Comparison of ENCODE assay signal across 12 cellular contexts in genomic region chr15:29942144-29942543, GRCh38.
DNase-seq lines count a peak whose midpoint lies in the region; ATAC-seq, FAIRE-seq and TF ChIP-seq lines count a peak whose summit lies in the region.
"Had no signal": no experiment of that assay in that cellular context is flagged by ENCODE, and none has a peak within 500 bp of the region (broad histone marks: within the 10 kb centered on the region; RNA-seq: fewer than 3 reads in every experiment).

No MANE protein-coding gene starts in this region.

- no peaks in the 10 kb centered on the region for H3K9me1 ChIP-seq in endothelial cell of umbilical vein (replicated peaks; ENCODE audit: control insufficient read depth, extremely low read depth, insufficient read depth, low read length)

- no peaks in the 10 kb centered on the region for H3K9me3 Mint-ChIP-seq in neural crest cell

- H3K27me3 Mint-ChIP-seq in neural crest cell (ENCODE audit: low read depth): no peaks in the 10 kb centered on the region

- ATAC-seq in body of pancreas: no peak

- H3K4me3 ChIP-seq in NB4 (ENCODE audit: low read depth, low read length) (no peak overlapping the region), endothelial cell of umbilical vein (replicated peaks in 1 of 3; ENCODE audit: insufficient read depth in 1 of 3, low read depth in 1 of 3, low read length in 3 of 3) (no peak overlapping the region), body of pancreas (no peak overlapping the region)
- H3K4me3 ChIP-seq: breast epithelium had no signal

- H3K27me3 ChIP-seq in endothelial cell of umbilical vein (ENCODE audit: control insufficient read depth in 2 of 2, insufficient read depth in 2 of 2, low read length in 2 of 2) (no peaks in the 10 kb centered on the region), body of pancreas (no peaks in the 10 kb centered on the region)
- H3K27me3 ChIP-seq: breast epithelium had no signal

- WGBS in body of pancreas, 2 donors: 49 to 55% methylated on average over 3 of the region's 3 CpGs

- H2AFZ ChIP-seq in endothelial cell of umbilical vein (ENCODE audit: low read depth, low read length): no peak overlapping the region

- FAIRE-seq in endothelial cell of umbilical vein (lab: Jason Lieb, UNC): peak; percentile 59
- FAIRE-seq: HTR-8/SVneo had no signal

- H3K36me3 Mint-ChIP-seq in neural crest cell (ENCODE audit: low read depth): no peaks in the 10 kb centered on the region

- intact Hi-C loops in endothelial cell of umbilical vein (cut with micrococcal nuclease) (no loop called here), body of pancreas (cut with DNase I) (no loop called here)

- no peaks in the 10 kb centered on the region for H3K4me1 Mint-ChIP-seq in neural crest cell

- peaks cover 10% of the 10 kb centered on the region for H3K4me1 ChIP-seq in endothelial cell of umbilical vein (ENCODE audit: control insufficient read depth, extremely low read depth, insufficient read depth, low read length)
- H3K4me1 ChIP-seq in body of pancreas: no peaks in the 10 kb centered on the region
- H3K4me1 ChIP-seq: breast epithelium had no signal

- no peak for TF ChIP-seq POLR2A in NB4 (IDR thresholded peaks at IDR 0.05; ENCODE audit: extremely low read depth, insufficient read length)
- TF ChIP-seq POLR2A in endothelial cell of umbilical vein (IDR thresholded peaks at IDR 0.05; ENCODE audit: low read depth, low read length): no peak
- no peak for TF ChIP-seq POLR2A in body of pancreas (IDR thresholded peaks at IDR 0.05)

- CTCF ChIA-PET in endothelial cell of umbilical vein (lab: Charles Lee): interaction anchor here (0.7 to 3.0 kb wide), 7 partner anchors 9 to 194 kb away, joined by 3 to 17 read pairs (median 3); no protein-coding TSS in a partner anchor

- H3K79me2 ChIP-seq in endothelial cell of umbilical vein (ENCODE audit: control insufficient read depth, insufficient read depth, low read length): no peaks in the 10 kb centered on the region

- no peak overlapping the region for H3K9ac ChIP-seq in endothelial cell of umbilical vein (replicated peaks; ENCODE audit: extremely low read depth, insufficient read depth, low read length)

- BruUV-seq in endothelial cell of umbilical vein (replicated peaks; lab: Mats Ljungman, UMichigan): no TSS peak

- H3K36me3 ChIP-seq in endothelial cell of umbilical vein (ENCODE audit: control insufficient read depth in 2 of 2, extremely low read depth in 1 of 2, insufficient read depth in 2 of 2, low read length in 2 of 2) (no peaks in the 10 kb centered on the region), body of pancreas (replicated peaks in 1 of 2; ENCODE audit: insufficient read depth in 1 of 2, low read depth in 2 of 2) (no peaks in the 10 kb centered on the region)
- H3K36me3 ChIP-seq: breast epithelium had no signal

- POLR2A ChIA-PET in endothelial cell of umbilical vein (lab: Charles Lee): no interaction called here

- H3K27ac Mint-ChIP-seq in neural crest cell (ENCODE audit: unreplicated experiment): no peak overlapping the region

- dilution Hi-C loops in endothelial cell of umbilical vein (cut with MboI; ENCODE audit: extremely low pct_ligation_motif_present, low sequenced_read_pairs): no loop called here

- no peak overlapping the region for H3K4me3 Mint-ChIP-seq in neural crest cell

- H3K27ac ChIP-seq in endothelial cell of umbilical vein (ENCODE audit: insufficient read depth, low read depth, low read length) (no peak overlapping the region), body of pancreas (no peak overlapping the region)
- H3K27ac ChIP-seq: breast epithelium had no signal

- H3K4me2 ChIP-seq in endothelial cell of umbilical vein (ENCODE audit: insufficient read depth, low read length): no peak overlapping the region

- no peaks in the 10 kb centered on the region for H4K20me1 ChIP-seq in endothelial cell of umbilical vein (replicated peaks; ENCODE audit: control insufficient read depth, extremely low read depth, insufficient read depth, low read length)

- peak; percentile 71 for DNase-seq in Ammon's horn (ENCODE audit: low spot score)
- peak; percentile 4 for DNase-seq in NB4 (ENCODE audit: low read depth)
- DNase-seq in endothelial cell of umbilical vein (ENCODE audit: low read depth, low spot score): no peak
- no peak for DNase-seq in neural crest cell (ENCODE audit: low read depth, low spot score)
- DNase-seq in body of pancreas: no peak
- DNase-seq in UCSD-AML1 (lab: John Stamatoyannopoulos, UW; ENCODE audit: unreplicated experiment): no peak
- DNase-seq in activated CD4-positive, CD25-positive, alpha-beta regulatory T cell treated with anti-CD3 and anti-CD28 coated beads, Interleukin-2, amount 50 U/mL, for 72 hours: no peak
- no peak for DNase-seq in GM19240 (ENCODE audit: insufficient read length, low spot score)
- DNase-seq: NCI-H2227 treated with DMSO at 0.1 percent for 48 hours, T-helper 1 cell had no signal

- TF ChIP-seq CTCF in NB4 (IDR thresholded peaks at IDR 0.05; ENCODE audit: low read depth, low read length) (no peak), endothelial cell of umbilical vein (IDR thresholded peaks at IDR 0.05; ENCODE audit: extremely low read depth in 1 of 2, insufficient read depth in 1 of 2, low read depth in 1 of 2, low read length in 2 of 2) (peak in 1 of 2 donors; percentile 18), neural crest cell (conservative IDR thresholded peaks at IDR 0.05) (peak; percentile 41), body of pancreas (IDR thresholded peaks at IDR 0.05) (peak in 3 of 7 experiments; percentile 15 to 26 (median 22))

- H3K9me3 ChIP-seq in endothelial cell of umbilical vein (replicated peaks; ENCODE audit: control insufficient read depth, insufficient read depth, low read length) (no peaks in the 10 kb centered on the region), body of pancreas (no peaks in the 10 kb centered on the region)
- H3K9me3 ChIP-seq: breast epithelium had no signal

TF ChIP-seq in endothelial cell of umbilical vein, 7 proteins besides CTCF, POLR2A, EP300 and RAD21:
- TF ChIP-seq FOS (IDR thresholded peaks at IDR 0.05; ENCODE audit: borderline replicate concordance, insufficient read depth, low read length): no peak
- no peak for TF ChIP-seq EZH2 (IDR thresholded peaks at IDR 0.05; ENCODE audit: borderline replicate concordance, low read depth, low read length, severe bottlenecking)
- TF ChIP-seq MYC (IDR thresholded peaks at IDR 0.05; ENCODE audit: low read depth, low read length): no peak
- TF ChIP-seq GATA2 (IDR thresholded peaks at IDR 0.05; ENCODE audit: insufficient read depth, insufficient read length, low read depth, low read length): no peak
- TF ChIP-seq MAX (IDR thresholded peaks at IDR 0.05; ENCODE audit: insufficient read depth, insufficient read length): no peak
- no peak for TF ChIP-seq JUN (IDR thresholded peaks at IDR 0.05; ENCODE audit: borderline replicate concordance, insufficient read depth, insufficient read length, low read depth)
- no peak for TF ChIP-seq POLR2AphosphoS5 (IDR thresholded peaks at IDR 0.05; ENCODE audit: insufficient read depth, low read depth, low read length)
TF ChIP-seq in endothelial cell of umbilical vein: peak in this region for 0.

Comparison
In these comparisons a context has a peak if more than half of its experiments do, and no peak if none do; other contexts are left out.
1. DNase-seq: peak in Ammon's horn (single experiment) and NB4 (single experiment); none in endothelial cell of umbilical vein (single experiment), neural crest cell (single experiment), body of pancreas (0 of 4), UCSD-AML1 (single experiment), activated CD4-positive, CD25-positive, alpha-beta regulatory T cell treated with anti-CD3 and anti-CD28 coated beads, Interleukin-2, amount 50 U/mL, for 72 hours (single experiment) and GM19240 (single experiment).